In the genomic region with DNA sequence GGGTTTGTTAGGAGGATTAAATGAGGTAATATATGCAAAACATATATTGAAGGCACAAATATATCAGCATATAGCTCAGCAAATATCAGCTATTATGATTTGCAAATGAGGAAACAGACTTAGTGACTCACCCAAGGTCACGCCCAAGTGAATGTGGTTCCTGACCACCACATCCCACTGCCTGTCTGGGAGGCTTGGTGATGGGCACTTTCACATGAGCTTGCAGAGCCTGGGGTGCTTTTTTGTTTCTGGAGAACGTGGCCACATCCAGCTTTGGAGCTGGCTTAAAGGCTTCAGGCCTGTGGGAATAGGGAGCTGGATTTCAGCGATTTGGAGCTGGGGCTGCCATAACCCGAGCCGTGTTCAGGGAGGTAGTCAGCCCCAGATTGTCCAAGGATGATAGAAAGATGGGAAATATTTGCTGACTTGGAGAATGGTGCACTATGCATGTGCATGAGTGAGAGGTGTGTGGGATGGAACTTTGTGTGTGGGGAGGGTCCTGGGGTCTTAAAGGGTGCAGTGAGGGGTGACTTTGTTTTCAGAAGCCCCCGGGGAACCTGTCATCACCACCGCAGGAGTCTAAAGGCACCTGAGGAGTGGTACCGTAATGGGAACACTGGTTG, we compare ENCODE assay signal across 1 cellular context.
TF ChIP-seq lines count a peak whose summit lies in the region.

No MANE protein-coding gene starts in this region.

TF ChIP-seq in IMR-90, 13 proteins besides CTCF, POLR2A, EP300 and RAD21:
- TF ChIP-seq, protein P1, sequence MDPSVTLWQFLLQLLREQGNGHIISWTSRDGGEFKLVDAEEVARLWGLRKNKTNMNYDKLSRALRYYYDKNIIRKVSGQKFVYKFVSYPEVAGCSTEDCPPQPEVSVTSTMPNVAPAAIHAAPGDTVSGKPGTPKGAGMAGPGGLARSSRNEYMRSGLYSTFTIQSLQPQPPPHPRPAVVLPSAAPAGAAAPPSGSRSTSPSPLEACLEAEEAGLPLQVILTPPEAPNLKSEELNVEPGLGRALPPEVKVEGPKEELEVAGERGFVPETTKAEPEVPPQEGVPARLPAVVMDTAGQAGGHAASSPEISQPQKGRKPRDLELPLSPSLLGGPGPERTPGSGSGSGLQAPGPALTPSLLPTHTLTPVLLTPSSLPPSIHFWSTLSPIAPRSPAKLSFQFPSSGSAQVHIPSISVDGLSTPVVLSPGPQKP (IDR thresholded peaks at IDR 0.05; ENCODE audit: borderline replicate concordance, low read depth, low read length): no peak
- no peak for TF ChIP-seq RFX5 (IDR thresholded peaks at IDR 0.05; ENCODE audit: low read depth, low read length)
